In the genomic region with DNA sequence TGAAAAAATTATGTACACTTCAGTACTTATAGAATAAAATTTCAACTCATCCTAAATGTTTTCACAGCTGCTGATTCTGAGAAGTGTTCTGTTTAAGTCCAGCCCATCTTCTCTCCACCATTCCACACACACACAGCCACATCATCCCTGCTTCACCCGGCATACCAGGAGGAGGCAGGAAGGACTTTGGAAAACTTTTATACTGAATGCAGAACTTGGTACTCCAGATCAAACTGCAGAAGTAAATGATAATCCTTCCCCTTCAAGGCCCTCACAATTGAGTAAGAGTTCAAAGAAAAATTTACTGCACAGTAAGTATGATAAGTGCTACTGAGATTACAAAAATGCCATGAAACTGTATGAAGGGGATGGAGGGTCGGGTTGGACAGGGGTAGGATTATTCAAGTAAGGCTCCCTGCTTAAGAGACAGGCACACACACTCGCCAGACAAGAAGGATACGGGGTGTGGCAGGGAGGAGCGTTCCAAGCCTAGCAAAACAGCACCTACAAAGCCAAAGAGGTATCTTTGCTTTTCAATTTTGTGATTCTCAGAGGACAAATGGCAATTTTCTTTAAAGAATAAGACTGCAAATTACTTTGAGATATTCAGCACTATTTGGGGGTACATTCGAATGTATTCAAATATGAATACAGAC, we compare ENCODE assay signal across 10 cellular contexts. TPM values are rescaled to one million over a fixed set of nuclear protein-coding genes. Genes with fewer than 3 reads are reported as not detected.
DNase-seq lines count a peak whose midpoint lies in the region; ATAC-seq and TF ChIP-seq lines count a peak whose summit lies in the region.
"Had no signal": no experiment of that assay in that cellular context is flagged by ENCODE, and none has a peak within 500 bp of the region (broad histone marks: within the 10 kb centered on the region; RNA-seq: fewer than 3 reads in every experiment).

No MANE protein-coding gene starts in this region.

- no peak for DNase-seq in activated CD4-positive, alpha-beta T cell treated with anti-CD3 and anti-CD28 coated beads for 36 hours
- no peak for DNase-seq in activated CD4-positive, alpha-beta T cell treated with anti-CD3 and anti-CD28 coated beads for 48 hours
- DNase-seq in T-helper 17 cell (no peak), fibroblast of villous mesenchyme (ENCODE audit: low read depth) (peak; percentile 14), stomach (no peak), heart right ventricle (no peak), DMS79 treated with DMSO at 0.1 percent for 48 hours (lab: John Stamatoyannopoulos, UW) (no peak), NCI-H82 (lab: John Stamatoyannopoulos, UW) (no peak)
- DNase-seq: ACHN had no signal

- ATAC-seq in activated CD4-positive, alpha-beta T cell treated with anti-CD3 and anti-CD28 coated beads for 36 hours = no peak
- ATAC-seq in T-helper 17 cell = no peak
- no peak for ATAC-seq in heart right ventricle

- TF ChIP-seq EP300 in stomach (IDR thresholded peaks at IDR 0.05) = no peak

- H3K4me3 ChIP-seq in fibroblast of villous mesenchyme (ENCODE audit: low read depth, low read length) = no peak overlapping the region
- H3K4me3 ChIP-seq in stomach = peak overlapping the region in 1 of 4 donors; percentile 73
- peak overlapping the region in 1 of 10 donors; percentile 6 for H3K4me3 ChIP-seq in heart right ventricle

- POLR2A ChIA-PET in activated CD4-positive, alpha-beta T cell treated with anti-CD3 and anti-CD28 coated beads for 36 hours (lab: Charles Lee) = no interaction called here

- no peak for TF ChIP-seq POLR2A in stomach (IDR thresholded peaks at IDR 0.05)

- H3K9me3 Mint-ChIP-seq in activated CD4-positive, alpha-beta T cell treated with anti-CD3 and anti-CD28 coated beads for 36 hours (ENCODE audit: low read depth) = no peaks in the 10 kb centered on the region

- H3K27me3 ChIP-seq in stomach (no peaks in the 10 kb centered on the region), heart right ventricle (no peaks in the 10 kb centered on the region)

- CTCF ChIA-PET in activated CD4-positive, alpha-beta T cell treated with anti-CD3 and anti-CD28 coated beads for 36 hours (lab: Charles Lee) = interaction anchor here (0.6 kb wide), 2 partner anchors 19 to 104 kb away, joined by 3 read pairs; no protein-coding TSS in a partner anchor

- peaks cover 64% of the 10 kb centered on the region for H3K4me1 Mint-ChIP-seq in activated CD4-positive, alpha-beta T cell treated with anti-CD3 and anti-CD28 coated beads for 36 hours
- peaks cover 45% of the 10 kb centered on the region for H3K4me1 Mint-ChIP-seq in T-helper 17 cell

- H3K4me3 Mint-ChIP-seq in activated CD4-positive, alpha-beta T cell treated with anti-CD3 and anti-CD28 coated beads for 36 hours = peak overlapping the region; percentile 86
- H3K4me3 Mint-ChIP-seq in T-helper 17 cell = peak overlapping the region; percentile 62

- peaks cover 9% of the 10 kb centered on the region for H3K36me3 Mint-ChIP-seq in activated CD4-positive, alpha-beta T cell treated with anti-CD3 and anti-CD28 coated beads for 36 hours (ENCODE audit: low read depth)
- peaks cover 2% of the 10 kb centered on the region for H3K36me3 Mint-ChIP-seq in T-helper 17 cell (ENCODE audit: low read depth)

- H3K27ac ChIP-seq in stomach (peak overlapping the region; percentile 60 to 99 (median 93)), heart right ventricle (peak overlapping the region in 2 of 10 donors; percentile 2 to 7)
- H3K27ac ChIP-seq: RWPE1 had no signal

- peak overlapping the region; percentile 68 for H3K27ac Mint-ChIP-seq in activated CD4-positive, alpha-beta T cell treated with anti-CD3 and anti-CD28 coated beads for 36 hours
- peak overlapping the region; percentile 91 for H3K27ac Mint-ChIP-seq in T-helper 17 cell

- H3K4me1 ChIP-seq in stomach (peaks cover 41 to 70% (median 57%) of the 10 kb centered on the region in 4 donors), heart right ventricle (peaks cover 11 to 71% (median 58%) of the 10 kb centered on the region in 9 donors)

- H3K9me3 ChIP-seq in T-helper 17 cell (ENCODE audit: control insufficient read depth, low read length, poor library complexity, severe bottlenecking) (no peaks in the 10 kb centered on the region), stomach (no peaks in the 10 kb centered on the region), heart right ventricle (no peaks in the 10 kb centered on the region)

- intact Hi-C loops in activated CD4-positive, alpha-beta T cell treated with anti-CD3 and anti-CD28 coated beads for 36 hours (cut with DNase I, micrococcal nuclease) = loop anchor here (1.0 to 2.0 kb wide), 2 partner anchors 16 to 22 kb away; no protein-coding TSS in a partner anchor
- intact Hi-C loops in stomach (cut with DNase I; ENCODE audit: low total_unique reads) (no loop called here), heart right ventricle (cut with DNase I) (no loop called here)

- whole genome bisulfite sequencing in stomach, 5 donors = 26 to 33% (median 27%) methylated on average over 6 of the region's 6 CpGs
- 52 to 67% methylated on average over 6 of the region's 6 CpGs for WGBS in heart right ventricle, 2 donors

- H3K36me3 ChIP-seq in stomach = no peaks in the 10 kb centered on the region
- H3K36me3 ChIP-seq in heart right ventricle = no peaks in the 10 kb centered on the region

- TF ChIP-seq CTCF in fibroblast of villous mesenchyme (IDR thresholded peaks at IDR 0.05; ENCODE audit: insufficient read depth, low read depth, low read length) = no peak
- no peak for TF ChIP-seq CTCF in stomach (IDR thresholded peaks at IDR 0.05)
- no peak for TF ChIP-seq CTCF in heart right ventricle (IDR thresholded peaks at IDR 0.05)

- H3K27me3 Mint-ChIP-seq in activated CD4-positive, alpha-beta T cell treated with anti-CD3 and anti-CD28 coated beads for 36 hours = no peaks in the 10 kb centered on the region
- no peaks in the 10 kb centered on the region for H3K27me3 Mint-ChIP-seq in T-helper 17 cell

RNA-seq across cellular contexts. Expression of gene USP12, which starts 2.6 kb away (rescaled TPM):
- 10 to 100 TPM; 32.3 to 32.4 TPM for total RNA-seq in activated CD4-positive, alpha-beta T cell treated with anti-CD3 and anti-CD28 coated beads for 36 hours
- 10 to 100 TPM; 36.6 to 44.5 TPM for total RNA-seq in T-helper 17 cell
- total RNA-seq in fibroblast of villous mesenchyme = 13.9 and 19.0 TPM in 2 replicates
- total RNA-seq in stomach = 10 to 100 TPM; 19.1 to 59.7 (median 29.2) TPM
- 10 to 100 TPM in 2 of 3 donors, 1 to 10 TPM in 1; 6.9 to 22.3 (median 14.9) TPM for polyA plus RNA-seq in stomach
- total RNA-seq in heart right ventricle = 10 to 100 TPM; 15.4 to 22.9 (median 19.5) TPM
- 10 to 100 TPM in 1 of 2 donors, 1 to 10 TPM in 1; 4.3 to 13.9 TPM for polyA plus RNA-seq in heart right ventricle

Comparison
In these comparisons a context has a peak if more than half of its experiments do, and no peak if none do; other contexts are left out.
1. intact Hi-C loops: an anchor here in activated CD4-positive, alpha-beta T cell treated with anti-CD3 and anti-CD28 coated beads for 36 hours (1.0 to 2.0 kb wide); none called in stomach and heart right ventricle.